Comparison of ENCODE assay signal across 5 cellular contexts in genomic region chr11:75105967-75106681, GRCh38. TPM values are rescaled to one million over a fixed set of nuclear protein-coding genes. Genes with fewer than 3 reads are reported as not detected.
"Had no signal": no experiment of that assay in that cellular context is flagged by ENCODE, and none has a peak within 500 bp of the region (broad histone marks: within the 10 kb centered on the region; RNA-seq: fewer than 3 reads in every experiment).

No MANE protein-coding gene starts in this region.

RNA-seq across cellular contexts. Expression of gene OR2AT4, which starts 9.4 kb away (rescaled TPM):
- total RNA-seq: HT1080, LHCN-M2, Right ventricle myocardium superior, SJSA1 had no signal
- polyA plus RNA-seq: IgD-negative memory B cell had no signal

RNA-seq across cellular contexts. Expression of gene SLCO2B1, which starts 44.8 kb away (rescaled TPM):
- total RNA-seq: HT1080, LHCN-M2 had no signal
- polyA plus RNA-seq: IgD-negative memory B cell had no signal
